1 cellular context compared by ENCODE assay signal in genomic region chr18:32358075-32358474, GRCh38.
TF ChIP-seq lines count a peak whose summit lies in the region.

No MANE protein-coding gene starts in this region.

TF ChIP-seq in H1, 55 proteins besides CTCF, POLR2A, EP300 and RAD21:
- TF ChIP-seq HDAC2 (IDR thresholded peaks at IDR 0.05; ENCODE audit: borderline replicate concordance in 1 of 2, low read depth in 2 of 2, low read length in 2 of 2) (no peak), SP4 (IDR thresholded peaks at IDR 0.05; ENCODE audit: low read length) (no peak), ATF3 (IDR thresholded peaks at IDR 0.05; ENCODE audit: insufficient read depth, low read depth, low read length) (no peak), EGR1 (IDR thresholded peaks at IDR 0.05; ENCODE audit: borderline replicate concordance, low read depth, low read length) (no peak), PHF8 (conservative IDR thresholded peaks at IDR 0.05; ENCODE audit: low read depth, low read length) (no peak), TAF1 (IDR thresholded peaks at IDR 0.05; ENCODE audit: low read depth, low read length) (no peak), CREB1 (IDR thresholded peaks at IDR 0.05) (no peak), CHD1 (IDR thresholded peaks at IDR 0.05; ENCODE audit: low read depth, low read length) (no peak), POLR2AphosphoS5 (IDR thresholded peaks at IDR 0.05; ENCODE audit: low read depth, low read length) (no peak), E2F6 (IDR thresholded peaks at IDR 0.05) (no peak), SUZ12 (IDR thresholded peaks at IDR 0.05; ENCODE audit: low read length) (no peak), SIX5 (IDR thresholded peaks at IDR 0.05; ENCODE audit: low read depth, low read length) (no peak), KDM4A (IDR thresholded peaks at IDR 0.05; ENCODE audit: low read depth, low read length, severe bottlenecking) (no peak), CEBPB (IDR thresholded peaks at IDR 0.05; ENCODE audit: low read depth, low read length) (no peak), CBX5 (IDR thresholded peaks at IDR 0.05; ENCODE audit: low read depth, low read length) (no peak)
